ENCODE assay signal across 8 cellular contexts in the genomic region with DNA sequence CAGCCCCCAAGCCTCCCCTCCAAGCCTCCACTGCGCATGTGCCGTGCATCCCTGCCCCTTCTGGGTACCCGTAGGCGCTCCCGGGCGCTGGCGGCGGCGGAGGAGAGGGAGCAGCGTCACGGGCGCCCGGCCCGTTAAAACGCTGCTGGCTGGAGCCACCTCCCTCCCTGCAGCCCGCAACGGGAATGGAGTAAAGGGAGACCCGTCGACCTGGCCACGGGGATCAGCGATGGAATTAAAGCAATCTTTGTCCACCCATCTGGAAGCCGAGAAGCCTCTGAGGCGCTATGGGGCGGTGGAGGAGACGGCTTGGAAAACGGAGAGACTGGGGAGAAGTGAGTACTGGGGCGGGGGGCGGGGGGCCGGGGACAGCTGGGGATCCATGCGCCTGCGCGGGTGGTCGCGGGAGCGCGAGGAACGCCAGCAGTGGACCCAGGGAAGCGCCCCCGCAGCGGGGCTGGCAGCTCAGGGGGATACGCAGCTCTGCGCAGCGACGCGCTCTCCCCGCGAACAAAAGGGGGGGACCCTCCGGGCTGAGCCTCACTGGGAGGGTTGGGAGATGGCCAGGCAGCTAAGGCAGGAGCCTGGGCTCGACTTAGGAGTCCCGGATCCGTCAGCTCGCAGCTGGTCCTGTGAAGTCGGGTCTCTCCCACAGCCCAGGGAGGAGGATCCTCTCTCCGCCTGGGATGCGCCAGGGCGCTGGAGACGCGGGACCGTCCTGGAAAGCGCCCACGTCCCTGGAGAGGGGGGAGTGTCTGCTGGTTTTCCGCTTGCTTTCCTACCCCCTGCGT. TPM values are rescaled to one million over a fixed set of nuclear protein-coding genes. Genes with fewer than 3 reads are reported as not detected.
DNase-seq lines count a peak whose midpoint lies in the region; ATAC-seq, FAIRE-seq and TF ChIP-seq lines count a peak whose summit lies in the region.

BMERB1 (plus strand) TSS at position 164 of the 791 bp plus-strand sequence; CDS start at position 230, 66 bp downstream.

- H4K20me1 ChIP-seq in K562 (replicated peaks; ENCODE audit: control insufficient read depth, insufficient read depth, low read length) = no peaks in the 10 kb centered on the region

- no peak for TF ChIP-seq EP300 in K562 (IDR thresholded peaks at IDR 0.05; ENCODE audit: low read length)

- DNase-seq in NCI-H82 (lab: John Stamatoyannopoulos, UW) = peak; percentile 76
- DNase-seq in NCI-H82 treated with DMSO at 0.1 percent for 48 hours (lab: John Stamatoyannopoulos, UW; ENCODE audit: unreplicated experiment) = no peak
- DNase-seq in WERI-Rb-1 = peak; percentile 84
- DNase-seq in K562 (ENCODE audit: extremely low read depth in 1 of 4, low spot score in 3 of 4) = no peak
- DNase-seq in hippocampal formation (lab: John Stamatoyannopoulos, UW) = peak; percentile 45 to 83
- DNase-seq in putamen (ENCODE audit: low spot score) = peak; percentile 89
- DNase-seq in urothelium cell line (ENCODE audit: low spot score) = peak; percentile 84
- no peak for DNase-seq in NOMO-1 (lab: John Stamatoyannopoulos, UW; ENCODE audit: unreplicated experiment in 2 of 2)

- 0 out of 2 replicates have a peak within 1 kb of the TSS, but pooled peaks have one; percentile 4 for H3K4me2 ChIP-seq in K562 (ENCODE audit: insufficient read depth, low read length)

- CTCF ChIA-PET in K562 (lab: Yijun Ruan, JAX; ENCODE audit: low intra/inter-chr PET ratio) = no interaction called here

- H3K27me3 ChIP-seq in WERI-Rb-1 (ENCODE audit: insufficient read depth, low read depth, severe bottlenecking) (no peaks in the 10 kb centered on the region), K562 (ENCODE audit: control insufficient read depth in 2 of 2, insufficient read depth in 2 of 2, low read length in 2 of 2) (peaks cover 8 to 23% of the 10 kb centered on the region in 2 experiments; a peak in 3 of 5 replicates)

- TF ChIP-seq POLR2A in K562 (conservative IDR thresholded peaks at IDR 0.05) = no peak

- POLR2A ChIA-PET in K562 (lab: Yijun Ruan, JAX) = interaction anchor here (0.5 kb wide), 1 partner anchor 51 kb away, joined by 3 read pairs; no protein-coding TSS in a partner anchor

- BruUV-seq in K562 (replicated peaks; lab: Mats Ljungman, UMichigan) = no TSS peak

- H3K27ac ChIP-seq in WERI-Rb-1 (no peak within 1 kb of the TSS), K562 (ENCODE audit: extremely low read depth, low read depth, low read length) (no peak within 1 kb of the TSS)

- no peaks in the 10 kb centered on the region for H3K9me1 ChIP-seq in K562 (ENCODE audit: control insufficient read depth, insufficient read depth, low read length)

- WGBS in K562 (ENCODE audit: insufficient coverage, low coverage, missing lambda C conversion rate) = 11% methylated on average over 33 of the region's 63 CpGs

- H3K9ac ChIP-seq in K562 (ENCODE audit: insufficient read depth in 1 of 2, low read depth in 2 of 2, low read length in 2 of 2) = peak within 1 kb of the TSS in 1 of 2 experiments; percentile 59; a peak in 2 of 4 replicates

- in situ Hi-C loops in K562 (cut with MboI) = no loop called here

- no peak for ATAC-seq in K562

- TF ChIP-seq CTCF in WERI-Rb-1 (IDR thresholded peaks at IDR 0.05; ENCODE audit: low read depth, low read length) = no peak
- no peak for TF ChIP-seq CTCF in K562 (IDR thresholded peaks at IDR 0.05 in 2 of 3, conservative IDR thresholded peaks at IDR 0.05 in 1 of 3; ENCODE audit: insufficient read depth in 2 of 3, low read depth in 1 of 3, low read length in 3 of 3)

- no peaks in the 10 kb centered on the region for H3K79me2 ChIP-seq in K562 (ENCODE audit: control insufficient read depth, insufficient read depth, low read length)

- intact Hi-C loops in K562 (cut with micrococcal nuclease) = no loop called here

- no peak for FAIRE-seq in K562 (lab: Jason Lieb, UNC)
- no peak for FAIRE-seq in urothelium cell line (lab: Jason Lieb, UNC)

- H3K36me3 ChIP-seq in WERI-Rb-1 = no peaks in the 10 kb centered on the region
- H3K36me3 ChIP-seq in K562 (ENCODE audit: control insufficient read depth, insufficient read depth, low read length) = no peaks in the 10 kb centered on the region

- TF ChIP-seq RAD21 in K562 (CRISPR knock-in tag; conservative IDR thresholded peaks at IDR 0.05 in 1 of 2, IDR thresholded peaks at IDR 0.05 in 1 of 2) = no peak

- H3K4me3 ChIP-seq in WERI-Rb-1 (ENCODE audit: low read depth, low read length) = peak within 1 kb of the TSS; percentile 72
- no peak within 1 kb of the TSS for H3K4me3 ChIP-seq in K562

- peaks cover 0 to 13% of the 10 kb centered on the region in 2 experiments; a peak in 2 of 5 replicates for H3K4me1 ChIP-seq in K562 (replicated peaks in 1 of 2; ENCODE audit: control insufficient read depth in 2 of 2, insufficient read depth in 2 of 2, low read length in 2 of 2)

- H2AFZ ChIP-seq in K562 (ENCODE audit: low read depth, low read length) = no peak within 1 kb of the TSS

- H3K9me3 ChIP-seq in WERI-Rb-1 (ENCODE audit: severe bottlenecking) (no peaks in the 10 kb centered on the region), K562 (replicated peaks; ENCODE audit: control insufficient read depth, insufficient read depth, low read depth, low read length) (no peaks in the 10 kb centered on the region)

TF ChIP-seq in K562, 482 proteins besides CTCF, POLR2A, EP300 and RAD21 (continues in another document):
- TF ChIP-seq CBFB (CRISPR knock-in tag; IDR thresholded peaks at IDR 0.05) (no peak), ZNF407 (IDR thresholded peaks at IDR 0.05; ENCODE audit: low read depth) (peak; percentile 54; the same call in 1 of the 2 replicates)

RNA-seq across cellular contexts. Expression of gene BMERB1, which starts in this region (rescaled TPM):
- total RNA-seq in K562 (2011; cell fraction: chromatin; rRNA removed; ENCODE audit: low replicate concordance) = 1.2 and 1.3 TPM in 2 replicates
- total RNA-seq in K562 (2011; cell fraction: nucleolus; rRNA removed) = 0.17 and 0.53 TPM in 2 replicates
- 0.37 TPM in 1 of 2 replicates, not detected in the other for total RNA-seq in K562 (2011; cell fraction: nucleoplasm; rRNA removed)
- total RNA-seq in K562 (2014; rRNA removed) (1.1 and 2.9 TPM in 2 replicates), K562 (2014; rRNA removed; fragmentation: Illumina TruSeq; extraction: Trizol) (0.47 and 1.3 TPM in 2 replicates), K562 (2015; rRNA removed; fragmentation: Illumina TruSeq; extraction: Trizol) (0.75 and 0.94 TPM in 2 replicates), K562 (2021) (0.98 and 1.5 TPM in 2 replicates)
- polyA plus RNA-seq in K562 (2011; rRNA removed) (0.91 and 1.2 TPM in 2 replicates), K562 (2014; fragmentation: Illumina TruSeq; extraction: Trizol) (1.4 and 1.7 TPM in 2 replicates), K562 (2014; fragmentation: Nextera tagmentation; extraction: Ambion mirVana) (under 1 TPM; 0.29 to 0.31 TPM), K562 (2014; rRNA removed) (1.3 and 1.8 TPM in 2 replicates)
- polyA plus RNA-seq in K562 (2011; cell fraction: cytosol; rRNA removed) = 1.4 and 1.6 TPM in 2 replicates
- polyA plus RNA-seq in K562 (2011; cell fraction: nucleus; rRNA removed) = 0.55 and 0.64 TPM in 2 replicates
- polyA plus RNA-seq in K562 (2012) = 1.6 and 1.8 TPM in 2 replicates
- 0.25 and 0.51 TPM in 2 replicates for polyA minus RNA-seq in K562 (2011; rRNA and poly(A)+ RNA removed)
- 1.5 TPM in 1 of 2 replicates, not detected in the other for polyA minus RNA-seq in K562 (2011; cell fraction: cytosol; rRNA and poly(A)+ RNA removed)
- polyA minus RNA-seq in K562 (2011; cell fraction: nucleus; rRNA and poly(A)+ RNA removed) = 0.67 TPM in 1 of 2 replicates, not detected in the other

Comparison
In these comparisons a context has a peak if more than half of its experiments do, and no peak if none do; other contexts are left out.
1. DNase-seq: peak in NCI-H82 (single experiment), WERI-Rb-1 (single experiment), hippocampal formation (2 of 2), putamen (single experiment) and urothelium cell line (single experiment); none in NCI-H82 treated with DMSO at 0.1 percent for 48 hours (single experiment), K562 (0 of 4) and NOMO-1 (0 of 2).